ENCODE assay signal across 16 cellular contexts in genomic region chrX:152896450-152896849, GRCh38. TPM values are rescaled to one million over a fixed set of nuclear protein-coding genes. Genes with fewer than 3 reads are reported as not detected.
DNase-seq lines count a peak whose midpoint lies in the region; ATAC-seq and TF ChIP-seq lines count a peak whose summit lies in the region.
"Had no signal": no experiment of that assay in that cellular context is flagged by ENCODE, and none has a peak within 500 bp of the region (broad histone marks: within the 10 kb centered on the region; RNA-seq: fewer than 3 reads in every experiment).

No MANE protein-coding gene starts in this region.

- H3K4me1 ChIP-seq in PC-9 (replicated peaks; ENCODE audit: insufficient read depth) = peaks cover 62% of the 10 kb centered on the region
- peaks cover 10% of the 10 kb centered on the region for H3K4me1 ChIP-seq in osteoblast (ENCODE audit: insufficient read depth, low read length)
- H3K4me1 ChIP-seq in lower lobe of right lung = no peaks in the 10 kb centered on the region
- H3K4me1 ChIP-seq: heart right ventricle had no signal

- intact Hi-C loops in PC-9 (cut with micrococcal nuclease; ENCODE audit: unreplicated experiment) (loop anchor here (2.0 kb wide), 1 partner anchor 18 kb away; no protein-coding TSS in a partner anchor), lower lobe of right lung (cut with DNase I) (no loop called here)

- no TSS peak for BruUV-seq in PC-9 (replicated peaks; lab: Mats Ljungman, UMichigan)

- POLR2A ChIA-PET in PC-9 (lab: Charles Lee; ENCODE audit: unreplicated experiment) = interaction anchor here (0.6 kb wide), 1 partner anchor 66 kb away, joined by 5 read pairs; the partner anchor contains the start of genes CETN2 and NSDHL

- H3K4me3 ChIP-seq in PC-9 = peak overlapping the region; percentile 65; the same call in 1 of the 2 replicates
- H3K4me3 ChIP-seq in epithelial cell of esophagus (ENCODE audit: low read length) = no peak overlapping the region
- H3K4me3 ChIP-seq in osteoblast (ENCODE audit: insufficient read depth, low read length) = no peak overlapping the region
- no peak overlapping the region for H3K4me3 ChIP-seq in lower lobe of right lung
- H3K4me3 ChIP-seq: heart right ventricle had no signal

- no peaks in the 10 kb centered on the region for H3K9me2 ChIP-seq in PC-9 (ENCODE audit: insufficient read depth)

- peak; percentile 62 for DNase-seq in EL
- peak; percentile 81 to 99 for DNase-seq in PC-9
- peak; percentile 56 for DNase-seq in epithelial cell of esophagus (ENCODE audit: low read depth)
- DNase-seq in osteoblast (ENCODE audit: insufficient read length, low spot score, missing footprints) = peak; percentile 88
- DNase-seq in lower lobe of right lung = no peak
- DNase-seq in activated effector memory CD4-positive, alpha-beta T cell treated with anti-CD3 and anti-CD28 coated beads, Interleukin-2, amount 50 U/mL, for 16 hours = no peak
- DNase-seq in SHP77 treated with DMSO at 0.1 percent for 48 hours (lab: John Stamatoyannopoulos, UW) = no peak
- DNase-seq: activated T-cell treated with anti-CD3 and anti-CD28 coated beads, Interleukin-2, amount 50 U/mL, for 24 hours; effector CD4-positive, alpha-beta T cell; heart right ventricle; left ventricle myocardium superior; NK-92 treated with Interleukin-12 subunit alpha and Interleukin-12 subunit beta, amount 100 ng/mL, for 24 hours; nucleus accumbens; substantia nigra; T-cell had no signal

- H4K20me1 ChIP-seq in PC-9 (ENCODE audit: insufficient read depth) = no peaks in the 10 kb centered on the region
- H4K20me1 ChIP-seq in osteoblast (ENCODE audit: insufficient read depth, low read length) = no peaks in the 10 kb centered on the region

- H3K4me2 ChIP-seq in PC-9 (peak overlapping the region; percentile 74), osteoblast (ENCODE audit: insufficient read depth, low read length) (no peak overlapping the region)

- TF ChIP-seq CTCF in PC-9 (conservative IDR thresholded peaks at IDR 0.05) (no peak), epithelial cell of esophagus (IDR thresholded peaks at IDR 0.05; ENCODE audit: insufficient read depth, low read depth, low read length, missing control alignments) (no peak), osteoblast (IDR thresholded peaks at IDR 0.05; ENCODE audit: extremely low read depth, low read depth, low read length) (no peak), lower lobe of right lung (IDR thresholded peaks at IDR 0.05) (no peak)

- CTCF ChIA-PET in PC-9 (lab: Charles Lee) = no interaction called here

- no peak overlapping the region; the same call in 1 of the 2 replicates for H2AFZ ChIP-seq in PC-9
- no peak overlapping the region for H2AFZ ChIP-seq in osteoblast (ENCODE audit: low read length)

- H3K9me3 ChIP-seq in PC-9 (ENCODE audit: insufficient read depth, low read depth) (no peaks in the 10 kb centered on the region), osteoblast (ENCODE audit: low read depth, low read length) (no peaks in the 10 kb centered on the region), lower lobe of right lung (no peaks in the 10 kb centered on the region)
- H3K9me3 ChIP-seq: heart right ventricle had no signal

- H3K79me2 ChIP-seq in PC-9 (ENCODE audit: low read depth) (peaks cover 9% of the 10 kb centered on the region; the same call in 1 of the 2 replicates), osteoblast (ENCODE audit: insufficient read depth, low read length) (no peaks in the 10 kb centered on the region)

- no peaks in the 10 kb centered on the region for H3K27me3 ChIP-seq in PC-9 (ENCODE audit: insufficient read depth, low read depth)
- H3K27me3 ChIP-seq in osteoblast (ENCODE audit: insufficient read depth, low read length) = peaks cover 9% of the 10 kb centered on the region
- no peaks in the 10 kb centered on the region for H3K27me3 ChIP-seq in lower lobe of right lung (ENCODE audit: low read depth)

- H3K27ac ChIP-seq in PC-9 = peak overlapping the region; percentile 91
- no peak overlapping the region for H3K27ac ChIP-seq in osteoblast (ENCODE audit: low read depth, low read length)
- no peak overlapping the region for H3K27ac ChIP-seq in lower lobe of right lung
- H3K27ac ChIP-seq: heart right ventricle had no signal

- ATAC-seq in GM19395 (IDR thresholded peaks at IDR 0.05; ENCODE audit: unreplicated experiment) (no peak), lower lobe of right lung (no peak)
- ATAC-seq: left ventricle myocardium superior, T-cell had no signal

- peaks cover 28% of the 10 kb centered on the region for H3F3A ChIP-seq in PC-9 (ENCODE audit: insufficient read depth, low read depth)

- H3K36me3 ChIP-seq in PC-9 (ENCODE audit: low read depth) (no peaks in the 10 kb centered on the region), osteoblast (ENCODE audit: insufficient read depth, low read length) (no peaks in the 10 kb centered on the region), lower lobe of right lung (no peaks in the 10 kb centered on the region)
- H3K36me3 ChIP-seq: heart right ventricle had no signal

RNA-seq across cellular contexts. Expression of gene ZNF185, which starts 1.4 kb away (rescaled TPM):
- total RNA-seq in PC-9 (2021) = 40.6 and 42.8 TPM in 2 replicates
- 1.1 and 1.2 TPM in 2 replicates for total RNA-seq in osteoblast
- total RNA-seq in lower lobe of right lung = 17.9 TPM

Comparison
In these comparisons a context has a peak if more than half of its experiments do, and no peak if none do; other contexts are left out.
1. DNase-seq: peak in EL (single experiment), PC-9 (2 of 2), epithelial cell of esophagus (single experiment) and osteoblast (single experiment); none in lower lobe of right lung (single experiment), activated effector memory CD4-positive, alpha-beta T cell treated with anti-CD3 and anti-CD28 coated beads, Interleukin-2, amount 50 U/mL, for 16 hours (single experiment) and SHP77 treated with DMSO at 0.1 percent for 48 hours (single experiment).